8 cellular contexts compared by ENCODE assay signal in the genomic region with DNA sequence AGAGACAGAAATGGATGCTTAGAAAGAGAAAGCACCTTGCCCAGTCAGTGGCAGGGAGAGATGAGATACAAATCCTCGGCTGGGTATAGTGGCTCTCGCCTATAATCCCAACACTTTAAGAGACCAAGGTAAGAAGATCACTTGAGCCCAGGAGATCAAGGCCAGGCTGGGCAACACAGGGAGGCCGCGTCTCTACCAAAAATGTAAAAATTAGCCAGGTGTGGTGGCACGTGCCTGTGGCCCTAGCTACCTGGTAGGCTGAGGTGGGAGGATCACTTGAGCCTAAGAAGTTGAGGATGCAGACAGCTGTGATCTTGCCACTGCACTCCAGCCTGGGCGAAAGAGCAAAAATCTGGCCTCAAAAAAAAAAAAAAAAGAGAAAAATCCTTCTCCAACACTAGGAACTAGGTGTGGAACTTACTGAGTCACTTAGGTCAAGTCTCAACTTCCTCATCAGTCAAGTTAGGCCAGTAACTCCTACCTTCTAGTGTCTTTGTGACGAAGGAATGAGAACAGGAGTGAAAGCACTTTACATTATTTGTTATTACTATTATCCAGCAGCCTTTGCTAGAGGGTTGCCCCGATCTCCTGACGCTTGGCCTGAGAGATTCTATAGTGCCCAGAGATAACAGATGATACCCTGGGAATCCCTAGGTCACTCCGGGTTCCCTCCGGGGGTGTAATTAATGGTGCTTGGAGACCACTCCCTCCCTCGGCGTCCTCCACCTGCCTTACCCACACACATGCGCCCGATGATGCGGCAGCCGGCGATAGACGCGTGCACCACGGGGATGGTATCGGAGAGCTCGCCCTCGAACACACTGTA. TPM values are rescaled to one million over a fixed set of nuclear protein-coding genes. Genes with fewer than 3 reads are reported as not detected.
A peak's percentile ranks its signal among the peaks of the same experiment; 100 is the strongest.
DNase-seq lines count a peak whose midpoint lies in the region; ATAC-seq and TF ChIP-seq lines count a peak whose summit lies in the region.

No MANE protein-coding gene starts in this region.

- peaks cover 3% of the 10 kb centered on the region for H3K4me1 ChIP-seq in NT2/D1 (ENCODE audit: insufficient read depth, insufficient read length)

- no peak for TF ChIP-seq CTCF in dorsolateral prefrontal cortex (IDR thresholded peaks at IDR 0.05 in 54 of 56, conservative IDR thresholded peaks at IDR 0.05 in 2 of 56; ENCODE audit: low read depth in 1 of 56, partially characterized antibody in 56 of 56)

- H3K27me3 ChIP-seq in NT2/D1 (ENCODE audit: insufficient read depth, insufficient read length) (no peaks in the 10 kb centered on the region), dorsolateral prefrontal cortex (no peaks in the 10 kb centered on the region)

- H3K9ac ChIP-seq in NT2/D1 (ENCODE audit: insufficient read length, low read depth), result peak overlapping the region; percentile 99

- H3K36me3 Mint-ChIP-seq in naive thymus-derived CD8-positive, alpha-beta T cell, result peaks cover 0 to 37% (median 10%) of the 10 kb centered on the region in 3 donors

- H3K4me3 ChIP-seq in NT2/D1 (ENCODE audit: insufficient read length, low read depth) (peak overlapping the region; percentile 95), dorsolateral prefrontal cortex (peak overlapping the region; percentile 62 to 98 (median 92))

- DNase-seq in SKM-1 treated with dmso at 0.1 percent for 144 hours (lab: John Stamatoyannopoulos, UW; ENCODE audit: unreplicated experiment), result peak; percentile 36
- no peak for DNase-seq in SKM-1 (lab: John Stamatoyannopoulos, UW; ENCODE audit: unreplicated experiment)
- no peak for DNase-seq in NT2/D1 (ENCODE audit: low read depth, low spot score)
- DNase-seq in dorsolateral prefrontal cortex, result no peak
- DNase-seq in naive thymus-derived CD8-positive, alpha-beta T cell, result no peak
- no peak for DNase-seq in NCI-H1092 treated with DMSO at 0.1 percent for 48 hours (lab: John Stamatoyannopoulos, UW)
- no peak for DNase-seq in hippocampal formation (lab: John Stamatoyannopoulos, UW)

- peak overlapping the region; percentile 79 to 98 (median 94) for H3K4me3 Mint-ChIP-seq in naive thymus-derived CD8-positive, alpha-beta T cell

- ATAC-seq in naive thymus-derived CD8-positive, alpha-beta T cell, result no peak
- no peak for ATAC-seq in HG03469 (IDR thresholded peaks at IDR 0.05; ENCODE audit: unreplicated experiment)

- H3K27me3 Mint-ChIP-seq in naive thymus-derived CD8-positive, alpha-beta T cell, result no peaks in the 10 kb centered on the region

- H3K4me1 Mint-ChIP-seq in naive thymus-derived CD8-positive, alpha-beta T cell, result peaks cover 22 to 39% (median 33%) of the 10 kb centered on the region in 4 donors

- H3K9me3 ChIP-seq in NT2/D1 (ENCODE audit: insufficient read depth, low read length), result no peaks in the 10 kb centered on the region

- H3K27ac ChIP-seq in dorsolateral prefrontal cortex, result peak overlapping the region in 38 of 59 donors; percentile 30 to 91 (median 80)

- H3K9me3 Mint-ChIP-seq in naive thymus-derived CD8-positive, alpha-beta T cell, result no peaks in the 10 kb centered on the region

- intact Hi-C loops in dorsolateral prefrontal cortex (cut with DNase I), result loop anchor here in 1 of 2 donors (5.0 kb wide), 1 partner anchor 136 kb away; a partner anchor contains a TSS

- H3K27ac Mint-ChIP-seq in naive thymus-derived CD8-positive, alpha-beta T cell, result peak overlapping the region; percentile 80 to 98 (median 92)

- POLR2A ChIA-PET in naive thymus-derived CD8-positive, alpha-beta T cell (lab: Charles Lee), result interaction anchor here (0.7 to 1.2 kb wide), 8 partner anchors 9 to 1290 kb away, joined by 3 to 7 read pairs (median 3); a partner anchor contains a TSS

- peaks cover 49% of the 10 kb centered on the region for H3K36me3 ChIP-seq in NT2/D1 (ENCODE audit: insufficient read depth, insufficient read length, low read length)

RNA-seq across cellular contexts. Expression of a gene that starts 0.9 kb away (rescaled TPM):
- total RNA-seq in dorsolateral prefrontal cortex, result 10 to 100 TPM; 28.3 to 69.2 (median 53.1) TPM
- 10 to 100 TPM; 54.7 to 60.9 TPM for total RNA-seq in naive thymus-derived CD8-positive, alpha-beta T cell
- polyA plus RNA-seq in naive thymus-derived CD8-positive, alpha-beta T cell, result 100 to 1,000 TPM; 155 to 174 (median 157) TPM

RNA-seq across cellular contexts. Expression of a gene that starts 5.7 kb away (rescaled TPM):
- 100 to 1,000 TPM in 10 of 120 experiments, 10 to 100 TPM in 110; 55.0 to 112 (median 79.5) TPM for total RNA-seq in dorsolateral prefrontal cortex
- total RNA-seq in naive thymus-derived CD8-positive, alpha-beta T cell, result 10 to 100 TPM; 83.4 to 85.9 TPM
- polyA plus RNA-seq in naive thymus-derived CD8-positive, alpha-beta T cell, result 10 to 100 TPM in 1 of 3 donors, 1 to 10 TPM in 2; 7.6 to 12.3 (median 9.0) TPM

RNA-seq across cellular contexts. Expression of a gene that starts 8.6 kb away (rescaled TPM):
- under 1 TPM in 2 of 120 experiments, not detected in 118; 0.24 to 0.98 TPM for total RNA-seq in dorsolateral prefrontal cortex
- not detected for total RNA-seq in naive thymus-derived CD8-positive, alpha-beta T cell
- polyA plus RNA-seq in naive thymus-derived CD8-positive, alpha-beta T cell, result not detected

RNA-seq across cellular contexts. Expression of a gene that starts 57.2 kb away (rescaled TPM):
- 10 to 100 TPM in 113 of 120 experiments, 1 to 10 TPM in 7; 4.1 to 22.1 (median 15.5) TPM for total RNA-seq in dorsolateral prefrontal cortex
- total RNA-seq in naive thymus-derived CD8-positive, alpha-beta T cell, result not detected
- polyA plus RNA-seq in naive thymus-derived CD8-positive, alpha-beta T cell, result under 1 TPM; 0.07 to 0.13 (median 0.08) TPM
